ENCODE assay signal across 26 cellular contexts in genomic region chr7:36879021-36879420, GRCh38.
DNase-seq lines count a peak whose midpoint lies in the region; ATAC-seq and TF ChIP-seq lines count a peak whose summit lies in the region.
"Had no signal": no experiment of that assay in that cellular context is flagged by ENCODE, and none has a peak within 500 bp of the region (broad histone marks: within the 10 kb centered on the region; RNA-seq: fewer than 3 reads in every experiment).

No MANE protein-coding gene starts in this region.

- peaks cover 4% of the 10 kb centered on the region for H3K4me1 ChIP-seq in foreskin keratinocyte
- H3K4me1 ChIP-seq: BE2C, BLaER1 had no signal

- peak overlapping the region; percentile 22 to 64 for H3K27ac Mint-ChIP-seq in activated naive CD4-positive, alpha-beta T cell treated with anti-CD3 and anti-CD28 coated beads, Interleukin-2, amount 50 U/mL, for 72 hours
- H3K27ac Mint-ChIP-seq in activated naive CD4-positive, alpha-beta T cell treated with anti-CD3 and anti-CD28 coated beads, Interleukin-2, amount 10 ng/mL, durations not matched to agents 7 days and 5 days = no peak overlapping the region
- H3K27ac Mint-ChIP-seq in natural killer cell treated with Interleukin-12 subunit alpha and Interleukin-12 subunit beta and Interleukin-15 and Interleukin-18, amount 100 ng/mL, for 72 hours = peak overlapping the region; percentile 36 to 50
- peak overlapping the region in 1 of 2 donors; percentile 25 for H3K27ac Mint-ChIP-seq in natural killer cell
- H3K27ac Mint-ChIP-seq in stimulated activated naive B cell treated with anti-CD40 and anti-IgM and Interleukin-4, amounts not matched to agents 10 μg/mL and 1 μg/mL and 100 μg/mL, for 72 hours = peak overlapping the region; percentile 14

- no peak for ATAC-seq in activated naive CD4-positive, alpha-beta T cell treated with anti-CD3 and anti-CD28 coated beads, Interleukin-2, amount 50 U/mL, for 72 hours
- ATAC-seq in natural killer cell treated with Interleukin-12 subunit alpha and Interleukin-12 subunit beta and Interleukin-15 and Interleukin-18, amount 100 ng/mL, for 72 hours = no peak
- ATAC-seq in natural killer cell (no peak), foreskin keratinocyte (no peak), HG03280 (IDR thresholded peaks at IDR 0.05; ENCODE audit: unreplicated experiment) (no peak), GM19351 (IDR thresholded peaks at IDR 0.05; ENCODE audit: unreplicated experiment) (no peak)
- no peak for ATAC-seq in stimulated activated naive B cell treated with anti-CD40 and anti-IgM and Interleukin-4, amounts not matched to agents 10 μg/mL and 1 μg/mL and 100 μg/mL, for 72 hours (replicated peaks)
- ATAC-seq: GM12878 had no signal

- peak overlapping the region; percentile 14 for H3K27ac ChIP-seq in foreskin keratinocyte
- H3K27ac ChIP-seq: BLaER1 had no signal

- no peak for DNase-seq in activated naive CD4-positive, alpha-beta T cell treated with anti-CD3 and anti-CD28 coated beads, Interleukin-2, amount 50 U/mL, for 72 hours (ENCODE audit: low spot score in 2 of 2)
- no peak for DNase-seq in activated naive CD4-positive, alpha-beta T cell treated with anti-CD3 and anti-CD28 coated beads, Interleukin-2, amount 10 ng/mL, durations not matched to agents 7 days and 5 days
- DNase-seq in natural killer cell treated with Interleukin-12 subunit alpha and Interleukin-12 subunit beta and Interleukin-15 and Interleukin-18, amount 100 ng/mL, for 72 hours (ENCODE audit: low spot score) = no peak
- DNase-seq in natural killer cell = no peak
- DNase-seq in foreskin keratinocyte = no peak
- no peak for DNase-seq in stimulated activated naive B cell treated with anti-CD40 and anti-IgM and Interleukin-4, amounts not matched to agents 10 μg/mL and 1 μg/mL and 100 μg/mL, for 72 hours
- DNase-seq: 8988T; ACHN; BE2C; C1 segment of cervical spinal cord; CD4-positive, alpha-beta memory T cell; CD4-positive, CD25-positive, alpha-beta regulatory T cell; CD8-positive, alpha-beta memory T cell; COR-L47; DMS 273 treated with DMSO at 0.1 percent for 48 hours; DMS153; DMS53; DMS79; DND-41; EL; GDM1 had no signal

- CTCF ChIA-PET in activated naive CD4-positive, alpha-beta T cell treated with anti-CD3 and anti-CD28 coated beads, Interleukin-2, amount 10 ng/mL, durations not matched to agents 7 days and 5 days (lab: Charles Lee) = no interaction called here

- TF ChIP-seq CTCF in natural killer cell (IDR thresholded peaks at IDR 0.05) (no peak), foreskin keratinocyte (conservative IDR thresholded peaks at IDR 0.05) (no peak)

- no peaks in the 10 kb centered on the region for H3K9me3 Mint-ChIP-seq in activated naive CD4-positive, alpha-beta T cell treated with anti-CD3 and anti-CD28 coated beads, Interleukin-2, amount 50 U/mL, for 72 hours
- H3K9me3 Mint-ChIP-seq in activated naive CD4-positive, alpha-beta T cell treated with anti-CD3 and anti-CD28 coated beads, Interleukin-2, amount 10 ng/mL, durations not matched to agents 7 days and 5 days = no peaks in the 10 kb centered on the region
- H3K9me3 Mint-ChIP-seq in natural killer cell treated with Interleukin-12 subunit alpha and Interleukin-12 subunit beta and Interleukin-15 and Interleukin-18, amount 100 ng/mL, for 72 hours = no peaks in the 10 kb centered on the region
- H3K9me3 Mint-ChIP-seq in natural killer cell = no peaks in the 10 kb centered on the region
- H3K9me3 Mint-ChIP-seq in stimulated activated naive B cell treated with anti-CD40 and anti-IgM and Interleukin-4, amounts not matched to agents 10 μg/mL and 1 μg/mL and 100 μg/mL, for 72 hours = no peaks in the 10 kb centered on the region
- H3K9me3 Mint-ChIP-seq: CD4-positive, alpha-beta memory T cell; CD4-positive, CD25-positive, alpha-beta regulatory T cell had no signal

- no peaks in the 10 kb centered on the region for H3K27me3 ChIP-seq in foreskin keratinocyte
- H3K27me3 ChIP-seq: BE2C, BLaER1 had no signal

- no peak overlapping the region for H3K4me3 Mint-ChIP-seq in activated naive CD4-positive, alpha-beta T cell treated with anti-CD3 and anti-CD28 coated beads, Interleukin-2, amount 10 ng/mL, durations not matched to agents 7 days and 5 days
- no peak overlapping the region for H3K4me3 Mint-ChIP-seq in natural killer cell treated with Interleukin-12 subunit alpha and Interleukin-12 subunit beta and Interleukin-15 and Interleukin-18, amount 100 ng/mL, for 72 hours
- no peak overlapping the region for H3K4me3 Mint-ChIP-seq in natural killer cell
- H3K4me3 Mint-ChIP-seq in stimulated activated naive B cell treated with anti-CD40 and anti-IgM and Interleukin-4, amounts not matched to agents 10 μg/mL and 1 μg/mL and 100 μg/mL, for 72 hours = no peak overlapping the region
- H3K4me3 Mint-ChIP-seq: CD14-positive monocyte; CD4-positive, alpha-beta memory T cell; CD4-positive, CD25-positive, alpha-beta regulatory T cell; CD8-positive, alpha-beta memory T cell had no signal

- no peaks in the 10 kb centered on the region for H3K27me3 Mint-ChIP-seq in activated naive CD4-positive, alpha-beta T cell treated with anti-CD3 and anti-CD28 coated beads, Interleukin-2, amount 10 ng/mL, durations not matched to agents 7 days and 5 days
- no peaks in the 10 kb centered on the region for H3K27me3 Mint-ChIP-seq in natural killer cell treated with Interleukin-12 subunit alpha and Interleukin-12 subunit beta and Interleukin-15 and Interleukin-18, amount 100 ng/mL, for 72 hours
- no peaks in the 10 kb centered on the region for H3K27me3 Mint-ChIP-seq in natural killer cell (ENCODE audit: low read depth in 2 of 2)
- H3K27me3 Mint-ChIP-seq in stimulated activated naive B cell treated with anti-CD40 and anti-IgM and Interleukin-4, amounts not matched to agents 10 μg/mL and 1 μg/mL and 100 μg/mL, for 72 hours = no peaks in the 10 kb centered on the region
- H3K27me3 Mint-ChIP-seq: CD4-positive, alpha-beta memory T cell; CD4-positive, CD25-positive, alpha-beta regulatory T cell; CD8-positive, alpha-beta memory T cell had no signal

- intact Hi-C loops in natural killer cell (cut with micrococcal nuclease) = no loop called here

- H3K4me1 Mint-ChIP-seq in activated naive CD4-positive, alpha-beta T cell treated with anti-CD3 and anti-CD28 coated beads, Interleukin-2, amount 10 ng/mL, durations not matched to agents 7 days and 5 days = peaks cover 6% of the 10 kb centered on the region
- H3K4me1 Mint-ChIP-seq in natural killer cell treated with Interleukin-12 subunit alpha and Interleukin-12 subunit beta and Interleukin-15 and Interleukin-18, amount 100 ng/mL, for 72 hours (ENCODE audit: low read depth in 2 of 2) = peaks cover 24 to 26% of the 10 kb centered on the region in 2 donors
- peaks cover 22 to 34% of the 10 kb centered on the region in 2 donors for H3K4me1 Mint-ChIP-seq in natural killer cell
- H3K4me1 Mint-ChIP-seq in stimulated activated naive B cell treated with anti-CD40 and anti-IgM and Interleukin-4, amounts not matched to agents 10 μg/mL and 1 μg/mL and 100 μg/mL, for 72 hours = no peaks in the 10 kb centered on the region

- H3K36me3 Mint-ChIP-seq in activated naive CD4-positive, alpha-beta T cell treated with anti-CD3 and anti-CD28 coated beads, Interleukin-2, amount 50 U/mL, for 72 hours = peaks cover 33 to 42% of the 10 kb centered on the region in 2 donors
- peaks cover 63% of the 10 kb centered on the region for H3K36me3 Mint-ChIP-seq in activated naive CD4-positive, alpha-beta T cell treated with anti-CD3 and anti-CD28 coated beads, Interleukin-2, amount 10 ng/mL, durations not matched to agents 7 days and 5 days
- peaks cover 26% of the 10 kb centered on the region for H3K36me3 Mint-ChIP-seq in natural killer cell treated with Interleukin-12 subunit alpha and Interleukin-12 subunit beta and Interleukin-15 and Interleukin-18, amount 100 ng/mL, for 72 hours
- H3K36me3 Mint-ChIP-seq in natural killer cell = peaks cover 22% of the 10 kb centered on the region
- peaks cover 20 to 70% of the 10 kb centered on the region in 2 donors for H3K36me3 Mint-ChIP-seq in stimulated activated naive B cell treated with anti-CD40 and anti-IgM and Interleukin-4, amounts not matched to agents 10 μg/mL and 1 μg/mL and 100 μg/mL, for 72 hours
